1 cellular context compared by ENCODE assay signal in the genomic region with DNA sequence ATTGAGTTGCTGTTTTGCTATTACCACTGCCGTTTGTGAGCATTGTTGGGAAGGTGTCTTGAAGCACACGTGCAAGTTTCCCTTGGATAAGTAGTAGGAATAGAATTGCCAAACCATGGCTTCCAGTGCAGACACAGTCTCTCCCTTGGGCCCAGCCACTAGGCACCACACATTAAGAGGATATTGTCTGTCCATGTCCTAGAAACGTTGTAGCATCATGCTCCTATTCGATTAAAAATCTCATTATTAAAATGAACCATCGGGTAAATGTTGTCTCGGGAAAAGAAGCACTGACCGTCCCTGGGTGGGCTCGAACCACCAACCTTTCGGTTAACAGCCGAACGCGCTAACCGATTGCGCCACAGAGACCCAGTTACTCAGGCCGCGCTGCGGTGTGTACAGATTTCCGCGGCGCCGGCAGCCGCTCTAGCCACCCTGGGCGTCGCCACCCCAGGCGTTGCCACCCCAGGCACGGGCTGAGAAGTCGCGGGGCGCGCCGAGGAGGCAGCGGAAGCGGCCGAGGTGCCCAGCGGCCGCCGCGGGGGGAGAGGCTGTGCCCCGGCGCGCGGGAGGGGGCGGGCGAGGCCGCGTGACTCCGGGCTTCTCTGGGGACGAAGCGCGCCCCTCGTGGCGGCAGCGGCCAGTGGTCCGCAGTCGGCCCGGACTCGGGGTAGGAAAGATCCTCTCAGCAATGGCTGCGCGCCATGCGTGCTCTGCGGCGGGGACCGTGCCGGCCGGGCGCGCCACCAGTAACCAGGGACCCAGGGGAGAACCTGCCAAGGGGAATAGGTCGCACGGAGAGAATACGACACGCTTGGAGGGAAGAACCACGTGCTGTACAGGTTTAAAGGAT.
TF ChIP-seq lines count a peak whose summit lies in the region.

No MANE protein-coding gene starts in this region.

TF ChIP-seq in HepG2, 621 proteins besides CTCF, POLR2A, EP300 and RAD21 (continued from another document and continues in another):
- TF ChIP-seq, protein P1, sequence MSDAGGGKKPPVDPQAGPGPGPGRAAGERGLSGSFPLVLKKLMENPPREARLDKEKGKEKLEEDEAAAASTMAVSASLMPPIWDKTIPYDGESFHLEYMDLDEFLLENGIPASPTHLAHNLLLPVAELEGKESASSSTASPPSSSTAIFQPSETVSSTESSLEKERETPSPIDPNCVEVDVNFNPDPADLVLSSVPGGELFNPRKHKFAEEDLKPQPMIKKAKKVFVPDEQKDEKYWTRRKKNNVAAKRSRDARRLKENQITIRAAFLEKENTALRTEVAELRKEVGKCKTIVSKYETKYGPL (CRISPR knock-in tag; IDR thresholded peaks at IDR 0.05), result no peak
- TF ChIP-seq, protein P2, sequence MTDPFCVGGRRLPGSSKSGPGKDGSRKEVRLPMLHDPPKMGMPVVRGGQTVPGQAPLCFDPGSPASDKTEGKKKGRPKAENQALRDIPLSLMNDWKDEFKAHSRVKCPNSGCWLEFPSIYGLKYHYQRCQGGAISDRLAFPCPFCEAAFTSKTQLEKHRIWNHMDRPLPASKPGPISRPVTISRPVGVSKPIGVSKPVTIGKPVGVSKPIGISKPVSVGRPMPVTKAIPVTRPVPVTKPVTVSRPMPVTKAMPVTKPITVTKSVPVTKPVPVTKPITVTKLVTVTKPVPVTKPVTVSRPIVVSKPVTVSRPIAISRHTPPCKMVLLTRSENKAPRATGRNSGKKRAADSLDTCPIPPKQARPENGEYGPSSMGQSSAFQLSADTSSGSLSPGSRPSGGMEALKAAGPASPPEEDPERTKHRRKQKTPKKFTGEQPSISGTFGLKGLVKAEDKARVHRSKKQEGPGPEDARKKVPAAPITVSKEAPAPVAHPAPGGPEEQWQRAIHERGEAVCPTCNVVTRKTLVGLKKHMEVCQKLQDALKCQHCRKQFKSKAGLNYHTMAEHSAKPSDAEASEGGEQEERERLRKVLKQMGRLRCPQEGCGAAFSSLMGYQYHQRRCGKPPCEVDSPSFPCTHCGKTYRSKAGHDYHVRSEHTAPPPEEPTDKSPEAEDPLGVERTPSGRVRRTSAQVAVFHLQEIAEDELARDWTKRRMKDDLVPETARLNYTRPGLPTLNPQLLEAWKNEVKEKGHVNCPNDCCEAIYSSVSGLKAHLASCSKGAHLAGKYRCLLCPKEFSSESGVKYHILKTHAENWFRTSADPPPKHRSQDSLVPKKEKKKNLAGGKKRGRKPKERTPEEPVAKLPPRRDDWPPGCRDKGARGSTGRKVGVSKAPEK (CRISPR knock-in tag; IDR thresholded peaks at IDR 0.05; ENCODE audit: borderline replicate concordance), result no peak
- no peak for TF ChIP-seq ZNF232 (CRISPR knock-in tag; IDR thresholded peaks at IDR 0.05; ENCODE audit: borderline replicate concordance)
- no peak for TF ChIP-seq RBM39 (IDR thresholded peaks at IDR 0.05; ENCODE audit: low read depth, low read length, poor library complexity, severe bottlenecking)
- peak; percentile 92 for TF ChIP-seq ARNTL (CRISPR knock-in tag; IDR thresholded peaks at IDR 0.05)
- TF ChIP-seq, protein P3, sequence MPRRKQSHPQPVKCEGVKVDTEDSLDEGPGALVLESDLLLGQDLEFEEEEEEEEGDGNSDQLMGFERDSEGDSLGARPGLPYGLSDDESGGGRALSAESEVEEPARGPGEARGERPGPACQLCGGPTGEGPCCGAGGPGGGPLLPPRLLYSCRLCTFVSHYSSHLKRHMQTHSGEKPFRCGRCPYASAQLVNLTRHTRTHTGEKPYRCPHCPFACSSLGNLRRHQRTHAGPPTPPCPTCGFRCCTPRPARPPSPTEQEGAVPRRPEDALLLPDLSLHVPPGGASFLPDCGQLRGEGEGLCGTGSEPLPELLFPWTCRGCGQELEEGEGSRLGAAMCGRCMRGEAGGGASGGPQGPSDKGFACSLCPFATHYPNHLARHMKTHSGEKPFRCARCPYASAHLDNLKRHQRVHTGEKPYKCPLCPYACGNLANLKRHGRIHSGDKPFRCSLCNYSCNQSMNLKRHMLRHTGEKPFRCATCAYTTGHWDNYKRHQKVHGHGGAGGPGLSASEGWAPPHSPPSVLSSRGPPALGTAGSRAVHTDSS (CRISPR knock-in tag; conservative IDR thresholded peaks at IDR 0.05), result no peak
- TF ChIP-seq, protein P4, sequence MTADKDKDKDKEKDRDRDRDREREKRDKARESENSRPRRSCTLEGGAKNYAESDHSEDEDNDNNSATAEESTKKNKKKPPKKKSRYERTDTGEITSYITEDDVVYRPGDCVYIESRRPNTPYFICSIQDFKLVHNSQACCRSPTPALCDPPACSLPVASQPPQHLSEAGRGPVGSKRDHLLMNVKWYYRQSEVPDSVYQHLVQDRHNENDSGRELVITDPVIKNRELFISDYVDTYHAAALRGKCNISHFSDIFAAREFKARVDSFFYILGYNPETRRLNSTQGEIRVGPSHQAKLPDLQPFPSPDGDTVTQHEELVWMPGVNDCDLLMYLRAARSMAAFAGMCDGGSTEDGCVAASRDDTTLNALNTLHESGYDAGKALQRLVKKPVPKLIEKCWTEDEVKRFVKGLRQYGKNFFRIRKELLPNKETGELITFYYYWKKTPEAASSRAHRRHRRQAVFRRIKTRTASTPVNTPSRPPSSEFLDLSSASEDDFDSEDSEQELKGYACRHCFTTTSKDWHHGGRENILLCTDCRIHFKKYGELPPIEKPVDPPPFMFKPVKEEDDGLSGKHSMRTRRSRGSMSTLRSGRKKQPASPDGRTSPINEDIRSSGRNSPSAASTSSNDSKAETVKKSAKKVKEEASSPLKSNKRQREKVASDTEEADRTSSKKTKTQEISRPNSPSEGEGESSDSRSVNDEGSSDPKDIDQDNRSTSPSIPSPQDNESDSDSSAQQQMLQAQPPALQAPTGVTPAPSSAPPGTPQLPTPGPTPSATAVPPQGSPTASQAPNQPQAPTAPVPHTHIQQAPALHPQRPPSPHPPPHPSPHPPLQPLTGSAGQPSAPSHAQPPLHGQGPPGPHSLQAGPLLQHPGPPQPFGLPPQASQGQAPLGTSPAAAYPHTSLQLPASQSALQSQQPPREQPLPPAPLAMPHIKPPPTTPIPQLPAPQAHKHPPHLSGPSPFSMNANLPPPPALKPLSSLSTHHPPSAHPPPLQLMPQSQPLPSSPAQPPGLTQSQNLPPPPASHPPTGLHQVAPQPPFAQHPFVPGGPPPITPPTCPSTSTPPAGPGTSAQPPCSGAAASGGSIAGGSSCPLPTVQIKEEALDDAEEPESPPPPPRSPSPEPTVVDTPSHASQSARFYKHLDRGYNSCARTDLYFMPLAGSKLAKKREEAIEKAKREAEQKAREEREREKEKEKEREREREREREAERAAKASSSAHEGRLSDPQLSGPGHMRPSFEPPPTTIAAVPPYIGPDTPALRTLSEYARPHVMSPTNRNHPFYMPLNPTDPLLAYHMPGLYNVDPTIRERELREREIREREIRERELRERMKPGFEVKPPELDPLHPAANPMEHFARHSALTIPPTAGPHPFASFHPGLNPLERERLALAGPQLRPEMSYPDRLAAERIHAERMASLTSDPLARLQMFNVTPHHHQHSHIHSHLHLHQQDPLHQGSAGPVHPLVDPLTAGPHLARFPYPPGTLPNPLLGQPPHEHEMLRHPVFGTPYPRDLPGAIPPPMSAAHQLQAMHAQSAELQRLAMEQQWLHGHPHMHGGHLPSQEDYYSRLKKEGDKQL (CRISPR knock-in tag; IDR thresholded peaks at IDR 0.05; ENCODE audit: low read depth), result peak; percentile 11; the same call in 1 of the 2 replicates
- TF ChIP-seq, protein P5, sequence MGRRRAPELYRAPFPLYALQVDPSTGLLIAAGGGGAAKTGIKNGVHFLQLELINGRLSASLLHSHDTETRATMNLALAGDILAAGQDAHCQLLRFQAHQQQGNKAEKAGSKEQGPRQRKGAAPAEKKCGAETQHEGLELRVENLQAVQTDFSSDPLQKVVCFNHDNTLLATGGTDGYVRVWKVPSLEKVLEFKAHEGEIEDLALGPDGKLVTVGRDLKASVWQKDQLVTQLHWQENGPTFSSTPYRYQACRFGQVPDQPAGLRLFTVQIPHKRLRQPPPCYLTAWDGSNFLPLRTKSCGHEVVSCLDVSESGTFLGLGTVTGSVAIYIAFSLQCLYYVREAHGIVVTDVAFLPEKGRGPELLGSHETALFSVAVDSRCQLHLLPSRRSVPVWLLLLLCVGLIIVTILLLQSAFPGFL (CRISPR knock-in tag; IDR thresholded peaks at IDR 0.05), result no peak
- TF ChIP-seq ZNF543 (CRISPR knock-in tag; IDR thresholded peaks at IDR 0.05), result 0 out of 2 replicates have a peak, but pooled peaks have one; percentile 25
- no peak for TF ChIP-seq DR1 (CRISPR knock-in tag; IDR thresholded peaks at IDR 0.05)
- TF ChIP-seq SP5 (CRISPR knock-in tag; IDR thresholded peaks at IDR 0.05; ENCODE audit: borderline replicate concordance, low read depth), result no peak
- peak; percentile 81; the same call in 1 of the 2 replicates for TF ChIP-seq ZNF891 (CRISPR knock-in tag; IDR thresholded peaks at IDR 0.05)
- TF ChIP-seq, protein P6, sequence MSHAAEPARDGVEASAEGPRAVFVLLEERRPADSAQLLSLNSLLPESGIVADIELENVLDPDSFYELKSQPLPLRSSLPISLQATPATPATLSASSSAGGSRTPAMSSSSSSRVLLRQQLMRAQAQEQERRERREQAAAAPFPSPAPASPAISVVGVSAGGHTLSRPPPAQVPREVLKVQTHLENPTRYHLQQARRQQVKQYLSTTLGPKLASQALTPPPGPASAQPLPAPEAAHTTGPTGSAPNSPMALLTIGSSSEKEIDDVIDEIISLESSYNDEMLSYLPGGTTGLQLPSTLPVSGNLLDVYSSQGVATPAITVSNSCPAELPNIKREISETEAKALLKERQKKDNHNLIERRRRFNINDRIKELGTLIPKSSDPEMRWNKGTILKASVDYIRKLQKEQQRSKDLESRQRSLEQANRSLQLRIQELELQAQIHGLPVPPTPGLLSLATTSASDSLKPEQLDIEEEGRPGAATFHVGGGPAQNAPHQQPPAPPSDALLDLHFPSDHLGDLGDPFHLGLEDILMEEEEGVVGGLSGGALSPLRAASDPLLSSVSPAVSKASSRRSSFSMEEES (CRISPR knock-in tag; IDR thresholded peaks at IDR 0.05), result peak; percentile 84
- TF ChIP-seq, protein P7, sequence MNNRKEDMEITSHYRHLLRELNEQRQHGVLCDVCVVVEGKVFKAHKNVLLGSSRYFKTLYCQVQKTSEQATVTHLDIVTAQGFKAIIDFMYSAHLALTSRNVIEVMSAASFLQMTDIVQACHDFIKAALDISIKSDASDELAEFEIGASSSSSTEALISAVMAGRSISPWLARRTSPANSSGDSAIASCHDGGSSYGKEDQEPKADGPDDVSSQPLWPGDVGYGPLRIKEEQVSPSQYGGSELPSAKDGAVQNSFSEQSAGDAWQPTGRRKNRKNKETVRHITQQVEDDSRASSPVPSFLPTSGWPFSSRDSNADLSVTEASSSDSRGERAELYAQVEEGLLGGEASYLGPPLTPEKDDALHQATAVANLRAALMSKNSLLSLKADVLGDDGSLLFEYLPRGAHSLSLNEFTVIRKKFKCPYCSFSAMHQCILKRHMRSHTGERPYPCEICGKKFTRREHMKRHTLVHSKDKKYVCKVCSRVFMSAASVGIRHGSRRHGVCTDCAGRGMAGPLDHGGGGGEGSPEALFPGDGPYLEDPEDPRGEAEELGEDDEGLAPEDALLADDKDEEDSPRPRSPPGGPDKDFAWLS (CRISPR knock-in tag; IDR thresholded peaks at IDR 0.05; ENCODE audit: borderline replicate concordance), result peak; percentile 88; the same call in 1 of the 2 replicates
- peak; percentile 45 for TF ChIP-seq ZNF629 (CRISPR knock-in tag; conservative IDR thresholded peaks at IDR 0.05)
- TF ChIP-seq ZSCAN22 (CRISPR knock-in tag; IDR thresholded peaks at IDR 0.05), result no peak; the same call in 1 of the 2 replicates
- 0 out of 2 replicates have a peak, but pooled peaks have one; percentile 50 for TF ChIP-seq SAFB2 (CRISPR knock-in tag; IDR thresholded peaks at IDR 0.05; ENCODE audit: borderline replicate concordance, low read depth)
- TF ChIP-seq NFYC (CRISPR knock-in tag; IDR thresholded peaks at IDR 0.05), result no peak
- TF ChIP-seq, protein P8, sequence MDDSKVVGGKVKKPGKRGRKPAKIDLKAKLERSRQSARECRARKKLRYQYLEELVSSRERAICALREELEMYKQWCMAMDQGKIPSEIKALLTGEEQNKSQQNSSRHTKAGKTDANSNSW (CRISPR knock-in tag; IDR thresholded peaks at IDR 0.05; ENCODE audit: borderline replicate concordance), result no peak; the same call in 1 of the 2 replicates
- peak; percentile 17; the same call in 1 of the 2 replicates for TF ChIP-seq ZNF12 (CRISPR knock-in tag; IDR thresholded peaks at IDR 0.05)
- TF ChIP-seq ZNF451 (CRISPR knock-in tag; IDR thresholded peaks at IDR 0.05), result peak; percentile 70; the same call in 1 of the 2 replicates
- peak; percentile 79; the same call in 1 of the 2 replicates for TF ChIP-seq ZNF672 (CRISPR knock-in tag; IDR thresholded peaks at IDR 0.05)
- 0 out of 2 replicates have a peak, but pooled peaks have one; percentile 15 for TF ChIP-seq KMT2A (CRISPR knock-in tag; IDR thresholded peaks at IDR 0.05)
- TF ChIP-seq NR2F6 (IDR thresholded peaks at IDR 0.05), result no peak
- TF ChIP-seq NR2F6 (CRISPR knock-in tag; IDR thresholded peaks at IDR 0.05), result no peak
- TF ChIP-seq ZKSCAN5 (CRISPR knock-in tag; IDR thresholded peaks at IDR 0.05), result no peak
- no peak for TF ChIP-seq ZNF260 (CRISPR knock-in tag; IDR thresholded peaks at IDR 0.05; ENCODE audit: borderline replicate concordance, low read depth)
- TF ChIP-seq ZNF547 (CRISPR knock-in tag; IDR thresholded peaks at IDR 0.05), result peak; percentile 92
- TF ChIP-seq EEA1 (CRISPR knock-in tag; IDR thresholded peaks at IDR 0.05; ENCODE audit: borderline replicate concordance), result no peak; the same call in 1 of the 2 replicates
- TF ChIP-seq, protein P9, sequence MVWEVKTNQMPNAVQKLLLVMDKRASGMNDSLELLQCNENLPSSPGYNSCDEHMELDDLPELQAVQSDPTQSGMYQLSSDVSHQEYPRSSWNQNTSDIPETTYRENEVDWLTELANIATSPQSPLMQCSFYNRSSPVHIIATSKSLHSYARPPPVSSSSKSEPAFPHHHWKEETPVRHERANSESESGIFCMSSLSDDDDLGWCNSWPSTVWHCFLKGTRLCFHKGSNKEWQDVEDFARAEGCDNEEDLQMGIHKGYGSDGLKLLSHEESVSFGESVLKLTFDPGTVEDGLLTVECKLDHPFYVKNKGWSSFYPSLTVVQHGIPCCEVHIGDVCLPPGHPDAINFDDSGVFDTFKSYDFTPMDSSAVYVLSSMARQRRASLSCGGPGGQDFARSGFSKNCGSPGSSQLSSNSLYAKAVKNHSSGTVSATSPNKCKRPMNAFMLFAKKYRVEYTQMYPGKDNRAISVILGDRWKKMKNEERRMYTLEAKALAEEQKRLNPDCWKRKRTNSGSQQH (CRISPR knock-in tag; IDR thresholded peaks at IDR 0.05; ENCODE audit: low read depth), result no peak
- TF ChIP-seq ZNF431 (CRISPR knock-in tag; IDR thresholded peaks at IDR 0.05; ENCODE audit: borderline replicate concordance, low read depth), result peak; percentile 96
- no peak for TF ChIP-seq PRMT3 (CRISPR knock-in tag; IDR thresholded peaks at IDR 0.05; ENCODE audit: borderline replicate concordance, low read depth)
- TF ChIP-seq ZNF460 (CRISPR knock-in tag; IDR thresholded peaks at IDR 0.05; ENCODE audit: borderline replicate concordance), result no peak
- TF ChIP-seq, protein P10, sequence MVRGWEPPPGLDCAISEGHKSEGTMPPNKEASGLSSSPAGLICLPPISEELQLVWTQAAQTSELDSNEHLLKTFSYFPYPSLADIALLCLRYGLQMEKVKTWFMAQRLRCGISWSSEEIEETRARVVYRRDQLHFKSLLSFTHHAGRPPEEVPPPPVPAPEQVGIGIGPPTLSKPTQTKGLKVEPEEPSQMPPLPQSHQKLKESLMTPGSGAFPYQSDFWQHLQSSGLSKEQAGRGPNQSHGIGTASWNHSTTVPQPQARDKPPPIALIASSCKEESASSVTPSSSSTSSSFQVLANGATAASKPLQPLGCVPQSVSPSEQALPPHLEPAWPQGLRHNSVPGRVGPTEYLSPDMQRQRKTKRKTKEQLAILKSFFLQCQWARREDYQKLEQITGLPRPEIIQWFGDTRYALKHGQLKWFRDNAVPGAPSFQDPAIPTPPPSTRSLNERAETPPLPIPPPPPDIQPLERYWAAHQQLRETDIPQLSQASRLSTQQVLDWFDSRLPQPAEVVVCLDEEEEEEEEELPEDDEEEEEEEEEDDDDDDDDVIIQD (CRISPR knock-in tag; IDR thresholded peaks at IDR 0.05; ENCODE audit: low read depth), result no peak
- peak; percentile 49; the same call in 1 of the 2 replicates for TF ChIP-seq NRL (CRISPR knock-in tag; IDR thresholded peaks at IDR 0.05; ENCODE audit: borderline replicate concordance)
